In genomic region chr5:157357823-157358222, GRCh38 we compare ENCODE assay signal across 25 cellular contexts.
"Had no signal": no experiment of that assay in that cellular context is flagged by ENCODE, and none has a peak within 500 bp of the region (broad histone marks: within the 10 kb centered on the region; RNA-seq: fewer than 3 reads in every experiment).

No MANE protein-coding gene starts in this region.

- H3K36me3 ChIP-seq: SJSA1 had no signal

- ATAC-seq: PC-3, SK-N-SH treated with all-trans-retinoic acid at 6 μM for 48 hours had no signal

- H3K27me3 ChIP-seq: SJSA1 had no signal

- DNase-seq: activated CD4-positive, alpha-beta memory T cell treated with anti-CD3 and anti-CD28 coated beads for 36 hours; activated CD4-positive, alpha-beta T cell treated with anti-CD3 and anti-CD28 coated beads, Interleukin-2, amount 10 ng/mL, durations not matched to agents 7 days and 5 days; activated CD4-positive, CD25-positive, alpha-beta regulatory T cell; activated effector memory CD4-positive, alpha-beta T cell treated with Interleukin-2 at 50 U/mL for 16 hours; activated naive CD4-positive, alpha-beta T cell; activated T-cell treated with anti-CD3 and anti-CD28 coated beads for 4 hours; amniotic stem cell; IMR-90; KG1; NCI-H1048; NCI-H146; NCI-H187 treated with DMSO at 0.1 percent for 48 hours; NCI-H2081 treated with DMSO at 0.1 percent for 48 hours; NCI-H446; NCI-H524; PC-3; SHP77; SW 1271; T-helper 2 cell; T1000 had no signal

- H3K27ac Mint-ChIP-seq: activated CD4-positive, alpha-beta memory T cell treated with anti-CD3 and anti-CD28 coated beads for 36 hours; activated CD4-positive, alpha-beta T cell treated with anti-CD3 and anti-CD28 coated beads, Interleukin-2, amount 10 ng/mL, durations not matched to agents 7 days and 5 days; brain had no signal

- H3K27ac ChIP-seq: SJSA1, VCaP had no signal

- H3K4me3 ChIP-seq: SJSA1 had no signal

- H3K27me3 Mint-ChIP-seq: activated CD4-positive, alpha-beta memory T cell treated with anti-CD3 and anti-CD28 coated beads for 36 hours; activated CD4-positive, alpha-beta T cell treated with anti-CD3 and anti-CD28 coated beads, Interleukin-2, amount 10 ng/mL, durations not matched to agents 7 days and 5 days; brain; central memory CD8-positive, alpha-beta T cell had no signal

- H3K9me3 ChIP-seq: SJSA1 had no signal

- H3K4me3 Mint-ChIP-seq: activated CD4-positive, alpha-beta memory T cell treated with anti-CD3 and anti-CD28 coated beads for 36 hours; activated CD4-positive, alpha-beta T cell treated with anti-CD3 and anti-CD28 coated beads, Interleukin-2, amount 10 ng/mL, durations not matched to agents 7 days and 5 days; brain; central memory CD8-positive, alpha-beta T cell had no signal

- H3K4me1 Mint-ChIP-seq: activated CD4-positive, alpha-beta T cell treated with anti-CD3 and anti-CD28 coated beads, Interleukin-2, amount 10 ng/mL, durations not matched to agents 7 days and 5 days; brain had no signal
